11 cellular contexts compared by ENCODE assay signal in genomic region chr22:36734171-36735058, GRCh38. TPM values are rescaled to one million over a fixed set of nuclear protein-coding genes. Genes with fewer than 3 reads are reported as not detected.
DNase-seq lines count a peak whose midpoint lies in the region; ATAC-seq and TF ChIP-seq lines count a peak whose summit lies in the region.
"Had no signal": no experiment of that assay in that cellular context is flagged by ENCODE, and none has a peak within 500 bp of the region (broad histone marks: within the 10 kb centered on the region; RNA-seq: fewer than 3 reads in every experiment).

No MANE protein-coding gene starts in this region.

- H3K36me3 Mint-ChIP-seq in stimulated activated naive B cell treated with anti-CD40 and anti-IgM and Interleukin-4, amounts not matched to agents 10 μg/mL and 1 μg/mL and 100 μg/mL, for 72 hours, result peaks cover 0 to 4% of the 10 kb centered on the region in 2 donors
- H3K36me3 Mint-ChIP-seq in T-helper 2 cell treated with Interferon-gamma antibody and Interleukin-4, amounts not matched to agents 5 μg/mL and 100 μg/mL, for 36 hours (ENCODE audit: low read depth), result no peaks in the 10 kb centered on the region
- H3K36me3 Mint-ChIP-seq in effector memory CD8-positive, alpha-beta T cell (ENCODE audit: insufficient read depth), result no peaks in the 10 kb centered on the region

- H3K4me1 ChIP-seq in Peyer's patch, result no peaks in the 10 kb centered on the region
- H3K4me1 ChIP-seq: breast epithelium had no signal

- DNase-seq in GM13976 (ENCODE audit: low spot score) (peak; percentile 66), Peyer's patch (peak in 2 of 3 donors; percentile 34 to 44), fibroblast of mammary gland (ENCODE audit: low read depth) (peak; percentile 54), NCI-H2081 treated with DMSO at 0.1 percent for 48 hours (lab: John Stamatoyannopoulos, UW) (no peak)
- no peak for DNase-seq in stimulated activated naive B cell treated with anti-CD40 and anti-IgM and Interleukin-4, amounts not matched to agents 10 μg/mL and 1 μg/mL and 100 μg/mL, for 72 hours
- no peak for DNase-seq in T-helper 2 cell treated with Interferon-gamma antibody and Interleukin-4, amounts not matched to agents 5 μg/mL and 100 μg/mL, for 36 hours (ENCODE audit: low spot score)
- no peak for DNase-seq in effector memory CD8-positive, alpha-beta T cell
- DNase-seq: KG1, mesenchymal stem cell had no signal

- peaks cover 0 to 4% of the 10 kb centered on the region in 2 donors for H3K9me3 Mint-ChIP-seq in stimulated activated naive B cell treated with anti-CD40 and anti-IgM and Interleukin-4, amounts not matched to agents 10 μg/mL and 1 μg/mL and 100 μg/mL, for 72 hours
- H3K9me3 Mint-ChIP-seq in T-helper 2 cell treated with Interferon-gamma antibody and Interleukin-4, amounts not matched to agents 5 μg/mL and 100 μg/mL, for 36 hours, result no peaks in the 10 kb centered on the region
- H3K9me3 Mint-ChIP-seq in effector memory CD8-positive, alpha-beta T cell, result no peaks in the 10 kb centered on the region
- H3K9me3 Mint-ChIP-seq: stimulated activated naive CD8-positive, alpha-beta T cell treated with anti-CD3 and anti-CD28 coated beads, Interleukin-15, Interleukin-2, amounts not matched to agents 100 ng/mL and 50 ng/mL, for 24 hours had no signal

- in situ Hi-C loops in GM13976 (cut with MboI; ENCODE audit: low sequenced_read_pairs, unreplicated experiment), result no loop called here

- ATAC-seq in stimulated activated naive B cell treated with anti-CD40 and anti-IgM and Interleukin-4, amounts not matched to agents 10 μg/mL and 1 μg/mL and 100 μg/mL, for 72 hours (replicated peaks), result peak; percentile 25 to 71
- no peak for ATAC-seq in effector memory CD8-positive, alpha-beta T cell (replicated peaks)

- no peaks in the 10 kb centered on the region for H3K27me3 ChIP-seq in Peyer's patch

- H3K27ac Mint-ChIP-seq in stimulated activated naive B cell treated with anti-CD40 and anti-IgM and Interleukin-4, amounts not matched to agents 10 μg/mL and 1 μg/mL and 100 μg/mL, for 72 hours, result no peak overlapping the region
- H3K27ac Mint-ChIP-seq in T-helper 2 cell treated with Interferon-gamma antibody and Interleukin-4, amounts not matched to agents 5 μg/mL and 100 μg/mL, for 36 hours, result no peak overlapping the region
- H3K27ac Mint-ChIP-seq in effector memory CD8-positive, alpha-beta T cell, result no peak overlapping the region
- H3K27ac Mint-ChIP-seq: stimulated activated naive CD8-positive, alpha-beta T cell treated with anti-CD3 and anti-CD28 coated beads, Interleukin-15, Interleukin-2, amounts not matched to agents 100 ng/mL and 50 ng/mL, for 24 hours had no signal

- H3K4me3 ChIP-seq in Peyer's patch, result no peak overlapping the region
- H3K4me3 ChIP-seq in fibroblast of mammary gland (ENCODE audit: control insufficient read depth, low read depth, low read length), result no peak overlapping the region
- H3K4me3 ChIP-seq: breast epithelium had no signal

- H3K27ac ChIP-seq in Peyer's patch, result no peak overlapping the region
- H3K27ac ChIP-seq: breast epithelium had no signal

- H3K27me3 Mint-ChIP-seq in stimulated activated naive B cell treated with anti-CD40 and anti-IgM and Interleukin-4, amounts not matched to agents 10 μg/mL and 1 μg/mL and 100 μg/mL, for 72 hours, result peaks cover 54 to 70% of the 10 kb centered on the region in 2 donors
- peaks cover 6% of the 10 kb centered on the region for H3K27me3 Mint-ChIP-seq in T-helper 2 cell treated with Interferon-gamma antibody and Interleukin-4, amounts not matched to agents 5 μg/mL and 100 μg/mL, for 36 hours (ENCODE audit: low read depth)
- H3K27me3 Mint-ChIP-seq in effector memory CD8-positive, alpha-beta T cell, result peaks cover 68 to 93% of the 10 kb centered on the region in 2 donors

- H3K4me1 Mint-ChIP-seq in stimulated activated naive B cell treated with anti-CD40 and anti-IgM and Interleukin-4, amounts not matched to agents 10 μg/mL and 1 μg/mL and 100 μg/mL, for 72 hours, result peaks cover 0 to 3% of the 10 kb centered on the region in 2 donors
- H3K4me1 Mint-ChIP-seq in T-helper 2 cell treated with Interferon-gamma antibody and Interleukin-4, amounts not matched to agents 5 μg/mL and 100 μg/mL, for 36 hours (ENCODE audit: low read depth), result no peaks in the 10 kb centered on the region
- no peaks in the 10 kb centered on the region for H3K4me1 Mint-ChIP-seq in effector memory CD8-positive, alpha-beta T cell (ENCODE audit: low read depth in 2 of 2)

- peaks cover 0 to 4% (median 0%) of the 10 kb centered on the region in 4 donors for H3K9me3 ChIP-seq in Peyer's patch

- no peak for TF ChIP-seq POLR2A in Peyer's patch (IDR thresholded peaks at IDR 0.05)

- no peaks in the 10 kb centered on the region for H3K36me3 ChIP-seq in Peyer's patch
- H3K36me3 ChIP-seq: breast epithelium had no signal

- TF ChIP-seq CTCF in GM13976 (IDR thresholded peaks at IDR 0.05; ENCODE audit: borderline replicate concordance, control extremely low read depth, extremely low read depth, insufficient read depth, missing control alignments) (no peak), Peyer's patch (IDR thresholded peaks at IDR 0.05) (no peak), fibroblast of mammary gland (conservative IDR thresholded peaks at IDR 0.05; ENCODE audit: control insufficient read depth, insufficient read depth, low read depth, low read length) (no peak)

- no peak overlapping the region for H3K4me3 Mint-ChIP-seq in stimulated activated naive B cell treated with anti-CD40 and anti-IgM and Interleukin-4, amounts not matched to agents 10 μg/mL and 1 μg/mL and 100 μg/mL, for 72 hours
- H3K4me3 Mint-ChIP-seq in T-helper 2 cell treated with Interferon-gamma antibody and Interleukin-4, amounts not matched to agents 5 μg/mL and 100 μg/mL, for 36 hours, result no peak overlapping the region
- H3K4me3 Mint-ChIP-seq in effector memory CD8-positive, alpha-beta T cell, result no peak overlapping the region
- H3K4me3 Mint-ChIP-seq: stimulated activated naive CD8-positive, alpha-beta T cell treated with anti-CD3 and anti-CD28 coated beads, Interleukin-15, Interleukin-2, amounts not matched to agents 100 ng/mL and 50 ng/mL, for 24 hours had no signal

RNA-seq across cellular contexts. Expression of gene CACNG2, which starts 30.9 kb away (rescaled TPM):
- not detected for total RNA-seq in Peyer's patch
- total RNA-seq: breast epithelium had no signal

RNA-seq across cellular contexts. Expression of gene IFT27, which starts 41.5 kb away (rescaled TPM):
- 10 to 100 TPM; 19.7 to 27.7 (median 22.8) TPM for total RNA-seq in Peyer's patch

Comparison
In these comparisons a context has a peak if more than half of its experiments do, and no peak if none do; other contexts are left out.
1. DNase-seq: peak in GM13976 (single experiment), Peyer's patch (2 of 3) and fibroblast of mammary gland (single experiment); none in stimulated activated naive B cell treated with anti-CD40 and anti-IgM and Interleukin-4, amounts not matched to agents 10 μg/mL and 1 μg/mL and 100 μg/mL, for 72 hours (single experiment), NCI-H2081 treated with DMSO at 0.1 percent for 48 hours (single experiment), T-helper 2 cell treated with Interferon-gamma antibody and Interleukin-4, amounts not matched to agents 5 μg/mL and 100 μg/mL, for 36 hours (single experiment) and effector memory CD8-positive, alpha-beta T cell (0 of 3).